ENCODE assay signal across 8 cellular contexts in genomic region chrX:47129157-47129878, GRCh38. TPM values are rescaled to one million over a fixed set of nuclear protein-coding genes. Genes with fewer than 3 reads are reported as not detected.
A peak's percentile ranks its signal among the peaks of the same experiment; 100 is the strongest.
DNase-seq lines count a peak whose midpoint lies in the region; ATAC-seq and TF ChIP-seq lines count a peak whose summit lies in the region.

No MANE protein-coding gene starts in this region.

- DNase-seq in NCI-H1048 (lab: John Stamatoyannopoulos, UW) (peak; percentile 57), SK-N-MC (ENCODE audit: low read depth, low spot score) (peak; percentile 80), glutamatergic neuron (peak; percentile 88), osteoblast (ENCODE audit: insufficient read length, low spot score, missing footprints) (peak; percentile 93), thoracic aorta (ENCODE audit: low spot score) (peak; percentile 87)
- DNase-seq in activated naive CD8-positive, alpha-beta T cell treated with anti-CD3 and anti-CD28 coated beads for 36 hours = peak; percentile 85

- no peak for TF ChIP-seq CTCF in glutamatergic neuron (IDR thresholded peaks at IDR 0.05; ENCODE audit: partially characterized antibody, unreplicated experiment)
- TF ChIP-seq CTCF in osteoblast (IDR thresholded peaks at IDR 0.05; ENCODE audit: extremely low read depth, low read depth, low read length) = no peak
- TF ChIP-seq CTCF in thoracic aorta (IDR thresholded peaks at IDR 0.05) = no peak

- no peaks in the 10 kb centered on the region for H3K9me3 ChIP-seq in SK-N-MC (ENCODE audit: low read depth, low read length)
- no peaks in the 10 kb centered on the region for H3K9me3 ChIP-seq in osteoblast (ENCODE audit: low read depth, low read length)
- H3K9me3 ChIP-seq in thoracic aorta = no peaks in the 10 kb centered on the region

- H3K27ac ChIP-seq in SK-N-MC (no peak overlapping the region), osteoblast (ENCODE audit: low read depth, low read length) (peak overlapping the region; percentile 68), thoracic aorta (peak overlapping the region; percentile 63 to 81)

- peak overlapping the region; percentile 78 for H3K4me2 ChIP-seq in osteoblast (ENCODE audit: insufficient read depth, low read length)

- no peak overlapping the region for H3K9ac ChIP-seq in SK-N-MC (ENCODE audit: insufficient read length)

- no peaks in the 10 kb centered on the region for H4K20me1 ChIP-seq in osteoblast (ENCODE audit: insufficient read depth, low read length)

- ATAC-seq in HG02588 (IDR thresholded peaks at IDR 0.05; ENCODE audit: unreplicated experiment) (peak; percentile 98), thoracic aorta (ENCODE audit: insufficient number of reproducible peaks, low FRiP score, low read depth) (peak; percentile 98)

- H3K27me3 ChIP-seq in osteoblast (ENCODE audit: insufficient read depth, low read length) = no peaks in the 10 kb centered on the region
- no peaks in the 10 kb centered on the region for H3K27me3 ChIP-seq in thoracic aorta (replicated peaks; ENCODE audit: insufficient read depth)

- no peaks in the 10 kb centered on the region for H3K27me3 Mint-ChIP-seq in activated naive CD8-positive, alpha-beta T cell treated with anti-CD3 and anti-CD28 coated beads for 36 hours
- no peaks in the 10 kb centered on the region for H3K27me3 Mint-ChIP-seq in glutamatergic neuron (ENCODE audit: unreplicated experiment)

- no peaks in the 10 kb centered on the region for H3K36me3 Mint-ChIP-seq in activated naive CD8-positive, alpha-beta T cell treated with anti-CD3 and anti-CD28 coated beads for 36 hours
- no peaks in the 10 kb centered on the region for H3K36me3 Mint-ChIP-seq in glutamatergic neuron (ENCODE audit: unreplicated experiment)

- no peaks in the 10 kb centered on the region for H3K79me2 ChIP-seq in osteoblast (ENCODE audit: insufficient read depth, low read length)

- H3K4me1 Mint-ChIP-seq in activated naive CD8-positive, alpha-beta T cell treated with anti-CD3 and anti-CD28 coated beads for 36 hours = no peaks in the 10 kb centered on the region
- H3K4me1 Mint-ChIP-seq in glutamatergic neuron (ENCODE audit: low read depth, unreplicated experiment) = no peaks in the 10 kb centered on the region

- no peaks in the 10 kb centered on the region for H3K9me3 Mint-ChIP-seq in activated naive CD8-positive, alpha-beta T cell treated with anti-CD3 and anti-CD28 coated beads for 36 hours
- peaks cover 2% of the 10 kb centered on the region for H3K9me3 Mint-ChIP-seq in glutamatergic neuron (ENCODE audit: unreplicated experiment)

- H3K4me1 ChIP-seq in osteoblast (ENCODE audit: insufficient read depth, low read length) (no peaks in the 10 kb centered on the region), thoracic aorta (ENCODE audit: control insufficient read depth in 1 of 2, low read depth in 2 of 2) (no peaks in the 10 kb centered on the region)

- peak overlapping the region; percentile 94 for H2AFZ ChIP-seq in osteoblast (ENCODE audit: low read length)

- H3K4me3 ChIP-seq in GM08714 (ENCODE audit: low read length) (peak overlapping the region; percentile 70), SK-N-MC (peak overlapping the region; percentile 75), osteoblast (ENCODE audit: insufficient read depth, low read length) (peak overlapping the region; percentile 85), thoracic aorta (peak overlapping the region; percentile 84)

- no peaks in the 10 kb centered on the region for H3K36me3 ChIP-seq in SK-N-MC (ENCODE audit: insufficient read depth, low read length)
- no peaks in the 10 kb centered on the region for H3K36me3 ChIP-seq in osteoblast (ENCODE audit: insufficient read depth, low read length)
- no peaks in the 10 kb centered on the region for H3K36me3 ChIP-seq in thoracic aorta

- peak overlapping the region; percentile 99 for H3K27ac Mint-ChIP-seq in activated naive CD8-positive, alpha-beta T cell treated with anti-CD3 and anti-CD28 coated beads for 36 hours
- H3K27ac Mint-ChIP-seq in glutamatergic neuron (ENCODE audit: unreplicated experiment) = peak overlapping the region; percentile 99

- H3K4me3 Mint-ChIP-seq in activated naive CD8-positive, alpha-beta T cell treated with anti-CD3 and anti-CD28 coated beads for 36 hours = peak overlapping the region; percentile 98
- H3K4me3 Mint-ChIP-seq in glutamatergic neuron (ENCODE audit: unreplicated experiment) = peak overlapping the region; percentile 96

RNA-seq across cellular contexts. Expression of gene NDUFB11, which starts 15.2 kb away (rescaled TPM):
- total RNA-seq in activated naive CD8-positive, alpha-beta T cell treated with anti-CD3 and anti-CD28 coated beads for 36 hours = 10 to 100 TPM; 79.6 to 84.2 TPM
- 161 TPM for total RNA-seq in glutamatergic neuron (ENCODE audit: unreplicated experiment)
- 43.1 and 45.4 TPM in 2 replicates for total RNA-seq in osteoblast
- total RNA-seq in thoracic aorta = 10 to 100 TPM; 24.0 to 35.3 TPM

RNA-seq across cellular contexts. Expression of gene RBM10, which starts 15.7 kb away (rescaled TPM):
- total RNA-seq in activated naive CD8-positive, alpha-beta T cell treated with anti-CD3 and anti-CD28 coated beads for 36 hours = 10 to 100 TPM; 67.2 to 69.0 TPM
- total RNA-seq in glutamatergic neuron (ENCODE audit: unreplicated experiment) = 74.6 TPM
- total RNA-seq in osteoblast = 29.2 and 32.9 TPM in 2 replicates
- total RNA-seq in thoracic aorta = 10 to 100 TPM; 24.1 to 25.2 TPM

RNA-seq across cellular contexts. Expression of gene RGN, which starts 51.1 kb away (rescaled TPM):
- total RNA-seq in activated naive CD8-positive, alpha-beta T cell treated with anti-CD3 and anti-CD28 coated beads for 36 hours = not detected
- total RNA-seq in glutamatergic neuron (ENCODE audit: unreplicated experiment) (2.7 TPM), osteoblast (2.5 and 4.4 TPM in 2 replicates), thoracic aorta (10 to 100 TPM; 16.1 to 21.4 TPM)
